In the genomic region with DNA sequence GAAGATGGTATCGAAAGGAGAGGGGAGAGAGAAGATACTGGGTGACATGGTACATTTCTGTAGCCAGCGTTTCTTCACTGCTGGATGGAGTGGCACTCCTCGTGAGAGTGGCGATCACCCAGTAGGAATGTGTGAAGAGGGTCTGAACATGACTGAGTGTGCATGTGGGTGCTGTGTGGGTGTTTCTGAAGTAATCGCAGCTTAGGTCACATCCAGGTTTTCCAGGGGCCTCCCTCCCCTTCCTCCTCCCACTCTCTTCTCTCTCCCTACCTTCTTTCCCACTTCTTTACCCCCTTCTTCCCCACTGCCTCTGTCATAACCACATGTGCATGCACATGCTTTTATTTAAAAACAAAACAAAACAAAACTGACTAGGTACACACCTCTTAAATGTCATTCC, we compare ENCODE assay signal across 9 cellular contexts. TPM values are rescaled to one million over a fixed set of nuclear protein-coding genes. Genes with fewer than 3 reads are reported as not detected.
"Had no signal": no experiment of that assay in that cellular context is flagged by ENCODE, and none has a peak within 500 bp of the region (broad histone marks: within the 10 kb centered on the region; RNA-seq: fewer than 3 reads in every experiment).

No MANE protein-coding gene starts in this region.

- FAIRE-seq: G401.6, GM12878, GM12891, GM12892, GM18507, GM19239 had no signal

- ATAC-seq: GM12878 had no signal

- H3K4me3 ChIP-seq: GM12878 had no signal

- DNase-seq: GDM1, GF-D8 had no signal

RNA-seq across cellular contexts. Expression of a gene that starts 1.8 kb away (rescaled TPM):
- total RNA-seq: G401, GM12878 had no signal
- polyA plus RNA-seq: GM12878 had no signal
